In the genomic region with DNA sequence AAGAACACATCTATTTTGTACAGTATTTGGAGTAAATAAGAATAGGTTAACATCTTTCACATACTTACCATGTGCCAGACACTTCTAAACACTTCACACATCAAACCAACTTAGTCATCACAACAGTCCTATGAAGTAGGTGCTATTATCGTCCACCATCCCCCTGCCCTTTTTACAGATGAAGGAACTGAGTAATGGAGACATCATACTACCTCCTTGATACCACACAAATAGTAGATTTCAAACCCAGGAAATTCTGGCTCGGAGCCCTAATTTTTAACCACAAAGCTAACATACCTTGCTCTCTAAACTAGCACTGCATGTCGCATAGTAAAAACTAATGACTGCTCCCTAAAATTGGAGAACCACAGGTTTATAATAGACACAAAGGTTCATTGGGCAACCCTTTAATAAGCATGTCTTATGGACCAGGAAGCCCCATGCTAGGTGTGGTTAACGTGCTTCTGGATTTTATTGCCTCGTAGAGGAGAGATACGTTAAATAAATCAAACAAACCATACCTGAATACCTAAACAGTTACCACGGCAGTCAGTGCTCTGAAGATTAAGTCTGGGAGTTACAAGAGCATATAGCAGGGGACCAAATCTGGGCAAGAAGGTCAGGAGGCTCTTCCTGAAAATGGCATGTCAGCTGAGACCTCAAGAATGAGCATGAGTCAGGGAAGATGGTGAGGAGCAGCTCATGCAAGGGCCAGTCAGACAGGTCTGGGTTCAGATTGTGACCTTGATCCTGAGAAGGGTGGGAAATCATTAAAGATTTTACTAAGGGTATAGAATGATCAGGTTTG, we compare ENCODE assay signal across 14 cellular contexts. TPM values are rescaled to one million over a fixed set of nuclear protein-coding genes. Genes with fewer than 3 reads are reported as not detected.
DNase-seq lines count a peak whose midpoint lies in the region; ATAC-seq and TF ChIP-seq lines count a peak whose summit lies in the region.
"Had no signal": no experiment of that assay in that cellular context is flagged by ENCODE, and none has a peak within 500 bp of the region (broad histone marks: within the 10 kb centered on the region; RNA-seq: fewer than 3 reads in every experiment).

No MANE protein-coding gene starts in this region.

- H4K20me1 ChIP-seq in GM23338 (replicated peaks; ENCODE audit: insufficient read depth), result no peaks in the 10 kb centered on the region

- POLR2A ChIA-PET in MCF 10A (lab: Yijun Ruan, JAX), result interaction anchor here (0.6 to 1.0 kb wide), 4 partner anchors 71 to 434 kb away, joined by 3 to 7 read pairs (median 4); no protein-coding TSS in a partner anchor

- peak; percentile 44 for DNase-seq in MCF 10A (ENCODE audit: unreplicated experiment)
- DNase-seq in breast epithelium (ENCODE audit: low spot score in 2 of 2), result no peak
- DNase-seq in brain microvascular endothelial cell, result peak; percentile 26
- no peak for DNase-seq in aorta
- no peak for DNase-seq in lower lobe of right lung
- DNase-seq in GM23338 (ENCODE audit: low spot score), result no peak
- no peak for DNase-seq in germinal center (ENCODE audit: low spot score)
- DNase-seq: cerebellar nuclear complex, NCI-H1092 treated with DMSO at 0.1 percent for 48 hours, NCI-H774, pancreas, testis had no signal

- H3K4me3 Mint-ChIP-seq in MCF 10A (ENCODE audit: unreplicated experiment) (no peak overlapping the region), GM23338 (no peak overlapping the region)

- ATAC-seq in aorta (ENCODE audit: low FRiP score) (no peak), lower lobe of right lung (no peak), GM23338 (no peak)

- H3K9me3 ChIP-seq in breast epithelium, result no peaks in the 10 kb centered on the region
- H3K9me3 ChIP-seq in muscle layer of duodenum (ENCODE audit: control insufficient read depth in 1 of 2, low read length in 2 of 2), result no peaks in the 10 kb centered on the region
- H3K9me3 ChIP-seq in aorta (ENCODE audit: control insufficient read depth, low read length), result no peaks in the 10 kb centered on the region
- H3K9me3 ChIP-seq in lower lobe of right lung, result no peaks in the 10 kb centered on the region
- H3K9me3 ChIP-seq: pancreas, testis had no signal

- intact Hi-C loops in MCF 10A (cut with micrococcal nuclease) (no loop called here), breast epithelium (cut with DNase I; ENCODE audit: low total_unique reads) (loop anchor here (2.0 kb wide), 1 partner anchor 61 kb away; no protein-coding TSS in a partner anchor), aorta (cut with DNase I) (loop anchor here (2.0 to 5.0 kb wide), 2 partner anchors 59 to 69 kb away; no protein-coding TSS in a partner anchor), lower lobe of right lung (cut with DNase I) (no loop called here)

- H3K27ac Mint-ChIP-seq in MCF 10A (ENCODE audit: low read depth, unreplicated experiment) (peak overlapping the region; percentile 58), GM23338 (no peak overlapping the region)

- H3K27me3 ChIP-seq in breast epithelium (no peaks in the 10 kb centered on the region), brain microvascular endothelial cell (replicated peaks) (no peaks in the 10 kb centered on the region), muscle layer of duodenum (ENCODE audit: low read depth, low read length) (no peaks in the 10 kb centered on the region), aorta (ENCODE audit: control insufficient read depth in 1 of 2, insufficient read depth in 2 of 2, low read length in 1 of 2) (no peaks in the 10 kb centered on the region), lower lobe of right lung (ENCODE audit: low read depth) (no peaks in the 10 kb centered on the region), GM23338 (ENCODE audit: insufficient read depth) (no peaks in the 10 kb centered on the region)
- H3K27me3 ChIP-seq: pancreas, testis had no signal

- no peak overlapping the region for H2AFZ ChIP-seq in GM23338

- H3K4me1 ChIP-seq in breast epithelium, result no peaks in the 10 kb centered on the region
- peaks cover 7 to 38% of the 10 kb centered on the region in 2 donors for H3K4me1 ChIP-seq in muscle layer of duodenum (ENCODE audit: control insufficient read depth in 1 of 2, insufficient read depth in 2 of 2, low read length in 2 of 2)
- H3K4me1 ChIP-seq in aorta (ENCODE audit: control insufficient read depth in 1 of 2, insufficient read depth in 2 of 2, low read length in 2 of 2), result no peaks in the 10 kb centered on the region
- peaks cover 28% of the 10 kb centered on the region for H3K4me1 ChIP-seq in lower lobe of right lung
- H3K4me1 ChIP-seq in GM23338 (ENCODE audit: insufficient read depth), result peaks cover 18% of the 10 kb centered on the region
- H3K4me1 ChIP-seq: pancreas, testis had no signal

- no peak for TF ChIP-seq CTCF in MCF 10A (IDR thresholded peaks at IDR 0.05; ENCODE audit: unreplicated experiment)
- TF ChIP-seq CTCF in breast epithelium (IDR thresholded peaks at IDR 0.05), result no peak
- no peak for TF ChIP-seq CTCF in brain microvascular endothelial cell (IDR thresholded peaks at IDR 0.05; ENCODE audit: low read depth, low read length, missing control alignments)
- TF ChIP-seq CTCF in lower lobe of right lung (IDR thresholded peaks at IDR 0.05), result no peak
- TF ChIP-seq CTCF in GM23338 (conservative IDR thresholded peaks at IDR 0.05; ENCODE audit: low read depth in 2 of 2), result no peak

- H3K36me3 ChIP-seq in breast epithelium, result no peaks in the 10 kb centered on the region
- H3K36me3 ChIP-seq in brain microvascular endothelial cell (replicated peaks), result no peaks in the 10 kb centered on the region
- no peaks in the 10 kb centered on the region for H3K36me3 ChIP-seq in muscle layer of duodenum (ENCODE audit: control insufficient read depth in 1 of 2, insufficient read depth in 2 of 2, low read length in 2 of 2)
- no peaks in the 10 kb centered on the region for H3K36me3 ChIP-seq in aorta (ENCODE audit: control insufficient read depth in 1 of 2, insufficient read depth in 2 of 2, low read length in 1 of 2)
- no peaks in the 10 kb centered on the region for H3K36me3 ChIP-seq in lower lobe of right lung
- no peaks in the 10 kb centered on the region for H3K36me3 ChIP-seq in GM23338 (ENCODE audit: insufficient read depth)
- H3K36me3 ChIP-seq: pancreas had no signal

- H3K79me2 ChIP-seq in GM23338 (replicated peaks; ENCODE audit: insufficient read depth), result no peaks in the 10 kb centered on the region

- H3K27ac ChIP-seq in breast epithelium (no peak overlapping the region), brain microvascular endothelial cell (peak overlapping the region; percentile 11), muscle layer of duodenum (ENCODE audit: low read length) (peak overlapping the region; percentile 9), aorta (ENCODE audit: low read depth in 1 of 2, low read length in 2 of 2) (peak overlapping the region; percentile 1 to 54), lower lobe of right lung (no peak overlapping the region), GM23338 (ENCODE audit: low read depth) (no peak overlapping the region)
- H3K27ac ChIP-seq: pancreas, testis had no signal

- TF ChIP-seq POLR2A in breast epithelium (IDR thresholded peaks at IDR 0.05), result no peak

- peaks cover 19% of the 10 kb centered on the region for H3K4me1 Mint-ChIP-seq in MCF 10A (ENCODE audit: insufficient read depth, unreplicated experiment)
- H3K4me1 Mint-ChIP-seq in GM23338, result peaks cover 26% of the 10 kb centered on the region

- CTCF ChIA-PET in MCF 10A (lab: Yijun Ruan, JAX), result interaction anchor here (0.8 to 2.1 kb wide), 2 partner anchors 40 to 148 kb away, joined by 3 to 8 read pairs; no protein-coding TSS in a partner anchor

- peaks cover 22% of the 10 kb centered on the region for H3K9me2 ChIP-seq in GM23338 (ENCODE audit: insufficient read depth)

- H3K27me3 Mint-ChIP-seq in MCF 10A (ENCODE audit: insufficient read depth, unreplicated experiment) (no peaks in the 10 kb centered on the region), GM23338 (ENCODE audit: insufficient read depth, low read depth, poor library complexity) (peaks cover 2% of the 10 kb centered on the region)

- no peak overlapping the region for H3K4me2 ChIP-seq in GM23338

- H3K36me3 Mint-ChIP-seq in MCF 10A (ENCODE audit: insufficient read depth, unreplicated experiment) (no peaks in the 10 kb centered on the region), GM23338 (ENCODE audit: low read depth) (no peaks in the 10 kb centered on the region)

- in situ Hi-C loops in brain microvascular endothelial cell (cut with HindIII; ENCODE audit: low pct_ligation_motif_present, low sequenced_read_pairs), result no loop called here

- H3K4me3 ChIP-seq in breast epithelium (no peak overlapping the region), brain microvascular endothelial cell (ENCODE audit: low read depth, low read length) (no peak overlapping the region), muscle layer of duodenum (ENCODE audit: low read depth in 1 of 2, low read length in 2 of 2) (no peak overlapping the region), aorta (ENCODE audit: low read length in 2 of 2) (no peak overlapping the region), lower lobe of right lung (no peak overlapping the region), GM23338 (no peak overlapping the region)
- H3K4me3 ChIP-seq: pancreas, testis had no signal

- no peaks in the 10 kb centered on the region for H3F3A ChIP-seq in GM23338 (replicated peaks; ENCODE audit: low read depth)

- no TSS peak for BruUV-seq in MCF 10A (replicated peaks; lab: Mats Ljungman, UMichigan)

- 86 to 88% methylated on average over 7 of the region's 7 CpGs for WGBS in aorta, 2 donors

- H3K9me3 Mint-ChIP-seq in MCF 10A (ENCODE audit: unreplicated experiment), result no peaks in the 10 kb centered on the region
- H3K9me3 Mint-ChIP-seq in GM23338, result no peaks in the 10 kb centered on the region

TF ChIP-seq in GM23338, 12 proteins besides CTCF, POLR2A, EP300 and RAD21 (continues in another document):
- no peak for TF ChIP-seq EZH2phosphoT487 (IDR thresholded peaks at IDR 0.05; ENCODE audit: unreplicated experiment)
- no peak for TF ChIP-seq NANOG (IDR thresholded peaks at IDR 0.05; ENCODE audit: borderline replicate concordance)
- no peak for TF ChIP-seq JUNB (IDR thresholded peaks at IDR 0.05; ENCODE audit: unreplicated experiment)
- no peak for TF ChIP-seq ZNF331 (CRISPR knock-in tag; IDR thresholded peaks at IDR 0.05; ENCODE audit: low read depth)

RNA-seq across cellular contexts. Expression of a gene that starts 4.4 kb away (rescaled TPM):
- total RNA-seq in MCF 10A (2022) (not detected in 2 replicates), breast epithelium (1 to 10 TPM; 1.9 to 5.2 (median 2.6) TPM), aorta (10 to 100 TPM in 1 of 2 donors, 1 to 10 TPM in 1; 5.8 to 10.3 TPM), lower lobe of right lung (13.6 TPM)
- polyA plus RNA-seq in aorta (not detected), GM23338 (2016; fragmentation: Nextera tagmentation; extraction: Ambion mirVana) (not detected in 2 replicates)
- not detected in 2 replicates for total RNA-seq in GM23338 (2014; rRNA removed; shearing (Covaris generic))
- polyA plus RNA-seq: AG04450 had no signal

Comparison
In these comparisons a context has a peak if more than half of its experiments do, and no peak if none do; other contexts are left out.
1. DNase-seq: peak in MCF 10A (single experiment) and brain microvascular endothelial cell (single experiment); none in breast epithelium (0 of 2), aorta (0 of 2), lower lobe of right lung (single experiment), GM23338 (single experiment) and germinal center (single experiment).
2. intact Hi-C loops: an anchor here in breast epithelium (2.0 kb wide) and aorta (2.0 to 5.0 kb wide); none called in MCF 10A and lower lobe of right lung.
3. H3K27ac ChIP-seq: peak in brain microvascular endothelial cell (single experiment), muscle layer of duodenum (single experiment) and aorta (2 of 2); none in breast epithelium (0 of 2), lower lobe of right lung (single experiment) and GM23338 (single experiment).